1 cellular context compared by ENCODE assay signal in genomic region chr12:27429606-27430005, GRCh38.
TF ChIP-seq lines count a peak whose summit lies in the region.

No MANE protein-coding gene starts in this region.

TF ChIP-seq in SK-N-SH, 30 proteins besides CTCF, POLR2A, EP300 and RAD21:
- TF ChIP-seq CHD2 (IDR thresholded peaks at IDR 0.05; ENCODE audit: low read length, partially characterized antibody) (no peak), JUND (IDR thresholded peaks at IDR 0.05) (no peak), YY1 (IDR thresholded peaks at IDR 0.05; ENCODE audit: low read depth) (no peak), FOXM1 (IDR thresholded peaks at IDR 0.05; ENCODE audit: low read depth) (no peak), REST (IDR thresholded peaks at IDR 0.05; ENCODE audit: low read depth, low read length) (no peak), TCF12 (IDR thresholded peaks at IDR 0.05) (no peak), POLR2AphosphoS5 (IDR thresholded peaks at IDR 0.05; ENCODE audit: low read depth, low read length) (no peak), MEF2A (IDR thresholded peaks at IDR 0.05; ENCODE audit: borderline replicate concordance, low read depth) (no peak), GATA2 (CRISPR knock-in tag; IDR thresholded peaks at IDR 0.05) (no peak), FOXJ3 (CRISPR knock-in tag; IDR thresholded peaks at IDR 0.05) (no peak), IRF3 (IDR thresholded peaks at IDR 0.05; ENCODE audit: low read depth, low read length) (no peak)
